25 cellular contexts compared by ENCODE assay signal in genomic region chr19:11359421-11359820, GRCh38.
"Had no signal": no experiment of that assay in that cellular context is flagged by ENCODE, and none has a peak within 500 bp of the region (broad histone marks: within the 10 kb centered on the region; RNA-seq: fewer than 3 reads in every experiment).

No MANE protein-coding gene starts in this region.

- H3K4me2 ChIP-seq: hepatocyte, smooth muscle cell had no signal

- H3K9me3 ChIP-seq: esophagus muscularis mucosa, prostate gland, right atrium auricular region, suprapubic skin, transverse colon, vagina had no signal

- H3K4me3 Mint-ChIP-seq: effector memory CD8-positive, alpha-beta T cell; memory B cell; natural killer cell; stimulated activated naive CD8-positive, alpha-beta T cell treated with anti-CD3 and anti-CD28 coated beads, Interleukin-15, amount 100 ng/mL, for 72 hours had no signal

- H3K27ac ChIP-seq: esophagus muscularis mucosa, hepatocyte, prostate gland, right atrium auricular region, suprapubic skin, transverse colon, vagina had no signal

- H3K4me1 ChIP-seq: prostate gland had no signal

- DNase-seq: cortex of kidney; effector memory CD8-positive, alpha-beta T cell; foreskin melanocyte; head of caudate nucleus; kidney; natural killer cell; stimulated activated CD4-positive, alpha-beta T cell treated with anti-CD3 and anti-CD28 coated beads, Interleukin-12 subunit alpha, Interleukin-12 subunit beta, amount 100 ng/mL, for 4 hours; stimulated activated CD4-positive, alpha-beta T cell treated with anti-CD3 and anti-CD28 coated beads, Interleukin-1b, Interleukin-23, amount 100 ng/mL, for 48 hours; stimulated activated CD4-positive, alpha-beta T cell treated with anti-CD3 and anti-CD28 coated beads, Interleukin-4, amount 100 ng/mL, for 1 hour; stimulated activated CD8-positive, alpha-beta memory T cell treated with anti-CD3 and anti-CD28 coated beads, Interleukin-4, amount 100 ng/mL, for 48 hours; stimulated activated naive CD4-positive, alpha-beta T cell; stimulated activated naive CD8-positive, alpha-beta T cell treated with anti-CD3 and anti-CD28 coated beads, Interleukin-15, amount 100 ng/mL, for 72 hours; transverse colon had no signal

- H3K4me3 ChIP-seq: esophagus muscularis mucosa, hepatocyte, lung, prostate gland, right atrium auricular region, smooth muscle cell, suprapubic skin, transverse colon, vagina had no signal

- H3K9me3 Mint-ChIP-seq: effector memory CD8-positive, alpha-beta T cell; memory B cell; natural killer cell; neural crest cell; stimulated activated naive CD8-positive, alpha-beta T cell treated with anti-CD3 and anti-CD28 coated beads, Interleukin-15, amount 100 ng/mL, for 72 hours had no signal

- H3K27ac Mint-ChIP-seq: effector memory CD8-positive, alpha-beta T cell; memory B cell; stimulated activated naive CD8-positive, alpha-beta T cell treated with anti-CD3 and anti-CD28 coated beads, Interleukin-15, amount 100 ng/mL, for 72 hours had no signal

- H2AFZ ChIP-seq: hepatocyte had no signal

- H3K36me3 Mint-ChIP-seq: natural killer cell had no signal

- ATAC-seq: effector memory CD8-positive, alpha-beta T cell; left lobe of liver; natural killer cell; sciatic nerve; stimulated activated naive CD8-positive, alpha-beta T cell treated with anti-CD3 and anti-CD28 coated beads, Interleukin-15, amount 100 ng/mL, for 72 hours had no signal

- H3K27me3 ChIP-seq: esophagus muscularis mucosa, hepatocyte, right atrium auricular region, suprapubic skin, transverse colon, vagina had no signal
